22 cellular contexts compared by ENCODE assay signal in genomic region chr4:60215906-60216305, GRCh38.
"Had no signal": no experiment of that assay in that cellular context is flagged by ENCODE, and none has a peak within 500 bp of the region (broad histone marks: within the 10 kb centered on the region; RNA-seq: fewer than 3 reads in every experiment).

No MANE protein-coding gene starts in this region.

- H3K9me3 ChIP-seq: colonic mucosa, esophagus muscularis mucosa, esophagus squamous epithelium, gastrocnemius medialis, gastroesophageal sphincter, heart left ventricle, heart right ventricle had no signal

- H3K4me1 ChIP-seq: colonic mucosa, esophagus muscularis mucosa, esophagus squamous epithelium, foreskin keratinocyte, gastrocnemius medialis, gastroesophageal sphincter, heart left ventricle, heart right ventricle had no signal

- H3K27me3 ChIP-seq: colonic mucosa, dorsolateral prefrontal cortex, esophagus muscularis mucosa, esophagus squamous epithelium, foreskin keratinocyte, gastrocnemius medialis, gastroesophageal sphincter, heart left ventricle, heart right ventricle had no signal

- H3K4me3 ChIP-seq: colonic mucosa, coronary artery, dorsolateral prefrontal cortex, esophagus muscularis mucosa, esophagus squamous epithelium, gastrocnemius medialis, gastroesophageal sphincter, heart left ventricle, heart right ventricle had no signal

- H3K27ac ChIP-seq: colonic mucosa, coronary artery, dorsolateral prefrontal cortex, esophagus muscularis mucosa, esophagus squamous epithelium, gastrocnemius medialis, gastroesophageal sphincter, heart left ventricle, heart right ventricle had no signal

- DNase-seq: colonic mucosa; cortex of kidney; dermis blood vessel endothelial cell; dorsolateral prefrontal cortex; effector CD4-positive, alpha-beta T cell; effector CD8-positive, alpha-beta T cell; effector memory CD4-positive, alpha-beta T cell; effector memory CD8-positive, alpha-beta T cell; endodermal cell; erythroblast; esophagus squamous epithelium; foreskin fibroblast; foreskin keratinocyte; foreskin melanocyte; gastrocnemius medialis; glutamatergic neuron; head of caudate nucleus; heart left ventricle; heart right ventricle had no signal

- H3K36me3 ChIP-seq: colonic mucosa, esophagus muscularis mucosa, esophagus squamous epithelium, gastrocnemius medialis, gastroesophageal sphincter, heart left ventricle, heart right ventricle had no signal
